1 cellular context compared by ENCODE assay signal in the genomic region with DNA sequence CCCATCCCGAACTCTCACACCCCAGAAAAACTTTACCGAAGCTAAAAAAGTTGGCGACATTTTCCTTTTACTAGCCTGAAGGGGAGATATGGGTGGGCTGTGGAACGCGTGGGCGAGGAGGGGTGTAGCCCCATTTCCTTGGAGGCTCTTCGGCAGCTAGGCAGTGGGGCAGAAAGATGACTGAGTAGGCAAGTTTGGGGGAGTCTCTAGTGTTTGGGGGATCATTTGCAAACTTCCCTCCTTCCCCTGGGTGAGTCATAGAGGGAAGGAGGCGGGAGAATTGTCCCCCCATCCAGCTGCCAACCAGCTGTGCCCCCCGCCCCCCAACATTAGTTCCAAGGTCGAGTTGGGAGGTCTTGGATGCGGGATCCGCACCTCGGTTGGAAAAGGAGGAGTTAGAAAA.
TF ChIP-seq lines count a peak whose summit lies in the region.

No MANE protein-coding gene starts in this region.

TF ChIP-seq in HEK293, 187 proteins besides CTCF, POLR2A, EP300 and RAD21 (continued from another document):
- TF ChIP-seq ZNF670 (tag by site-specific recombination; IDR thresholded peaks at IDR 0.05; ENCODE audit: low read depth) (no peak), ZBTB7A (tag by site-specific recombination; IDR thresholded peaks at IDR 0.05; ENCODE audit: low read depth) (peak; percentile 92), ZNF155 (tag by site-specific recombination; IDR thresholded peaks at IDR 0.05) (no peak), PRDM4 (tag by site-specific recombination; IDR thresholded peaks at IDR 0.05) (no peak), ZFHX2 (tag by site-specific recombination; conservative IDR thresholded peaks at IDR 0.05) (peak; percentile 88), AEBP2 (tag by site-specific recombination; IDR thresholded peaks at IDR 0.05; ENCODE audit: borderline replicate concordance) (no peak), ZNF292 (tag by site-specific recombination; IDR thresholded peaks at IDR 0.05; ENCODE audit: borderline replicate concordance, low read depth) (no peak), HOXD13 (CRISPR knock-in tag; IDR thresholded peaks at IDR 0.05; ENCODE audit: borderline replicate concordance) (no peak), ZNF214 (tag by site-specific recombination; IDR thresholded peaks at IDR 0.05; ENCODE audit: borderline replicate concordance) (no peak), BCL11A (tag by site-specific recombination; IDR thresholded peaks at IDR 0.05; ENCODE audit: low read depth) (0 out of 2 replicates have a peak, but pooled peaks have one; percentile 16), ZNF146 (tag by site-specific recombination; IDR thresholded peaks at IDR 0.05) (no peak), ZNF704 (tag by site-specific recombination; IDR thresholded peaks at IDR 0.05) (no peak), ZNF747 (tag by site-specific recombination; IDR thresholded peaks at IDR 0.05) (no peak)
- TF ChIP-seq, protein P1, sequence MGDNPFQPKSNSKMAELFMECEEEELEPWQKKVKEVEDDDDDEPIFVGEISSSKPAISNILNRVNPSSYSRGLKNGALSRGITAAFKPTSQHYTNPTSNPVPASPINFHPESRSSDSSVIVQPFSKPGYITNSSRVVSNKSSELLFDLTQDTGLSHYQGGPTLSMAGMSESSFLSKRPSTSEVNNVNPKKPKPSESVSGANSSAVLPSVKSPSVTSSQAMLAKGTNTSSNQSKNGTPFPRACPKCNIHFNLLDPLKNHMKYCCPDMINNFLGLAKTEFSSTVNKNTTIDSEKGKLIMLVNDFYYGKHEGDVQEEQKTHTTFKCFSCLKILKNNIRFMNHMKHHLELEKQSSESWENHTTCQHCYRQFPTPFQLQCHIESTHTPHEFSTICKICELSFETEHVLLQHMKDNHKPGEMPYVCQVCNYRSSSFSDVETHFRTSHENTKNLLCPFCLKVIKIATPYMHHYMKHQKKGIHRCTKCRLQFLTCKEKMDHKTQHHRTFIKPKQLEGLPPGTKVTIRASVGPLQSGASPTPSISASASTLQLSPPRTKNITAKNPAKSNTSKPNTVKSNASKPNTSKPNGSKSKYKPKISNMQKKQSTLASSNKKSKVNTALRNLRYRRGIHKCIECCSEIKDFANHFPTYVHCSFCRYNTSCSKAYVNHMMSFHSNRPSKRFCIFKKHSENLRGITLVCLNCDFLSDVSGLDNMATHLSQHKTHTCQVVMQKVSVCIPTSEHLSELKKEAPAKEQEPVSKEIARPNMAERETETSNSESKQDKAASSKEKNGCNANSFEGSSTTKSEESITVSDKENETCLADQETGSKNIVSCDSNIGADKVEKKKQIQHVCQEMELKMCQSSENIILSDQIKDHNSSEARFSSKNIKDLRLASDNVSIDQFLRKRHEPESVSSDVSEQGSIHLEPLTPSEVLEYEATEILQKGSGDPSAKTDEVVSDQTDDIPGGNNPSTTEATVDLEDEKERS (tag by site-specific recombination; IDR thresholded peaks at IDR 0.05): no peak
